In the genomic region with DNA sequence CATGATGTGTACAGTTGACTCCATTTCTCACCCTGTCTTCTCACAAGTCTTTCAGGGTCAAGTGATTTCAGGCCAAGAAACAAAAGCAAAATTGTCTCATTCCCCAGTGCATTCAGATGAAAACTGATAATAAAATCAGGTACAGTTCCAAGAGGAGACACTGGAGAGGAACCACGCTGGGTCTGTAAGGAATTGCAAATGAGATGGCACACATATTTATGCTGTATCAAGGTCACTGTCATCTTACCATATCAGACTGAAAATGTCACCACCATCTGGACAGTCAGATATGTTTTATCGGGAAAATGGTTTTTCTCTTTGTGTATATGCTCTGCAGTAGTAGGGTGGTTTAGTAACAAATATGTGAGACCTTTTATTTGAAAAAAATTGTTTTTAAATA, we compare ENCODE assay signal across 8 cellular contexts.
"Had no signal": no experiment of that assay in that cellular context is flagged by ENCODE, and none has a peak within 500 bp of the region (broad histone marks: within the 10 kb centered on the region; RNA-seq: fewer than 3 reads in every experiment).

No MANE protein-coding gene starts in this region.

- H2AFZ ChIP-seq: GM23338 had no signal

- DNase-seq: H9, HCEC 1CT, KBM-7 had no signal

- H3K27ac ChIP-seq: HL-60, KMS-11 had no signal

- ATAC-seq: GM23338 had no signal

- H3K4me2 ChIP-seq: GM23338, KMS-11 had no signal

- FAIRE-seq: H1, H54 had no signal

- H3K9ac ChIP-seq: KMS-11 had no signal

- H3K4me3 ChIP-seq: GM23338 had no signal
